ENCODE assay signal across 31 cellular contexts in genomic region chr2:216996279-216996845, GRCh38.
"Had no signal": no experiment of that assay in that cellular context is flagged by ENCODE, and none has a peak within 500 bp of the region (broad histone marks: within the 10 kb centered on the region; RNA-seq: fewer than 3 reads in every experiment).

No MANE protein-coding gene starts in this region.

- H3K4me3 ChIP-seq: body of pancreas, breast epithelium had no signal

- ATAC-seq: activated CD8-positive, alpha-beta memory T cell treated with anti-CD3 and anti-CD28 coated beads, Interleukin-2, amount 10 ng/mL, durations not matched to agents 7 days and 5 days; activated naive CD8-positive, alpha-beta T cell treated with anti-CD3 and anti-CD28 coated beads, Interleukin-2, amount 50 U/mL, for 24 hours; body of pancreas had no signal

- H3K9me3 ChIP-seq: body of pancreas, breast epithelium had no signal

- H3K36me3 ChIP-seq: breast epithelium, WERI-Rb-1 had no signal

- H3K4me1 ChIP-seq: breast epithelium had no signal

- H3K27me3 ChIP-seq: body of pancreas, breast epithelium had no signal

- DNase-seq: activated CD4-positive, alpha-beta memory T cell treated with anti-CD3 and anti-CD28 coated beads, Interleukin-2, amount 10 ng/mL, durations not matched to agents 7 days and 5 days; activated CD4-positive, alpha-beta T cell treated with anti-CD3 and anti-CD28 coated beads for 1 hour; activated CD4-positive, alpha-beta T cell treated with anti-CD3 and anti-CD28 coated beads for 48 hours; activated CD4-positive, CD25-positive, alpha-beta regulatory T cell; activated CD8-positive, alpha-beta memory T cell treated with anti-CD3 and anti-CD28 coated beads for 24 hours; activated CD8-positive, alpha-beta memory T cell treated with anti-CD3 and anti-CD28 coated beads, Interleukin-2, amount 10 ng/mL, durations not matched to agents 7 days and 5 days; activated CD8-positive, alpha-beta memory T cell treated with anti-CD3 and anti-CD28 coated beads, Interleukin-2, amount 50 U/mL, for 48 hours; activated effector memory CD4-positive, alpha-beta T cell treated with Interleukin-2 at 50 U/mL for 16 hours; activated naive CD4-positive, alpha-beta T cell treated with anti-CD3 and anti-CD28 coated beads, Interleukin-2, amount 10 ng/mL, durations not matched to agents 7 days and 5 days; activated naive CD8-positive, alpha-beta T cell treated with anti-CD3 and anti-CD28 coated beads, Interleukin-2, amount 50 U/mL, for 24 hours; activated T-cell treated with anti-CD3 and anti-CD28 coated beads, Interleukin-2, amount 50 U/mL, for 48 hours; amniotic stem cell; aorta; body of pancreas; KBM-7; NCI-H1105; NCI-H1417 treated with DMSO at 0.1 percent for 48 hours; NCI-H1930; NCI-H2081 treated with DMSO at 0.1 percent for 48 hours; NCI-H226; NCI-H446 treated with DMSO at 0.1 percent for 48 hours; NCI-H524; NCI-H69; NCI-H82; Right ventricle myocardium superior; SW 1271; T-helper 1 cell; T-helper 2 cell; T-helper 9 cell; WERI-Rb-1 had no signal

- H3K27ac ChIP-seq: body of pancreas, breast epithelium, WERI-Rb-1 had no signal
